Comparison of ENCODE assay signal across 8 cellular contexts in the genomic region with DNA sequence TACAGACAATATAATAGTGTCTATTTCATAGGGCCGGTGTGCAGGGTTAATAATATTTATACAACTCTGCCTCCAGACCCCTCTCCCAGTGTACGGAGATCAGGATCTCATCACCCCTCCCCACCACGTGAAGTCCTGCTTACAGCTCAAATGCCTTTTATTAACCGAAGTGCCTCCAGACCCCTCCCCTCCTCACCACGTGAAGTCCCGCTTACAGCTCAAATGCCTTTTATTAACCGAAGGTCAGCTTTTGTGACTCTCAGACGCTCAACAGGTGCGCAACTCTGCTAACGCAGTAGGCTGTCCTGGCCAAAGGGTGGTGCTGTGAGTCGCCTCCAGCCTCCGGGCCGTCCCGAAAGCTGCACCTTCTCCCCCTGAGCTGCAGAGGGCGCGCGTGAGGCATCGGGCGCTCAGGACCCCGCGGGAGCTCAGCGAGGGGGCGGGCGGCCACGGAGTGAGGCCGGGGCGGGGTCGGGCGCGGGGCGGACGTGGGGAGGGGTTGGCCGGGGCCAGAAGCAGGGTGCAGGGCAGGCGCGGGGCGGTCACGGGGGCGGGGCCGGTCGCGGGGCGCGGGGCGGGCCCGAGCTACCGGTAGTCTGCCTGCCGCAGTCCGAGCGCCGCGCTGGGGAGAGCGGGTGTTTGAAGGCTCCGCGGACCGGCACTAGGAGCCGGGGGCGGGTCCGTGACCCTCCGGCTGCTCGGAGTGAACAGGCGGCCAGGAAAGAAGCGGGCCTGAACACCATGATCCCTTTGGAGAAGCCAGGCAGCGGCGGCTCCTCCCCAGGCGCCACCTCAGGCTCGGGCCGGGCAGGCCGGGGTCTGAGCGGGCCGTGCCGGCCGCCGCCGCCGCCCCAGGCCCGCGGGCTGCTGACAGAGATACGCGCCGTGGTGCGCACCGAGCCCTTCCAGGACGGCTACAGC. TPM values are rescaled to one million over a fixed set of nuclear protein-coding genes. Genes with fewer than 3 reads are reported as not detected.
A peak's percentile ranks its signal among the peaks of the same experiment; 100 is the strongest.
DNase-seq lines count a peak whose midpoint lies in the region; TF ChIP-seq lines count a peak whose summit lies in the region.

A gene (plus strand): TSS at position 606 of the 921 bp plus-strand sequence. CDS start 136 bp downstream, at position 742.

- no peaks in the 10 kb centered on the region for H3K9me2 ChIP-seq in neural cell (ENCODE audit: insufficient read depth, low read length)

- peaks cover 15% of the 10 kb centered on the region for H3K4me1 ChIP-seq in stomach smooth muscle (ENCODE audit: control insufficient read depth, insufficient read depth, low read length)

- H3K4me2 ChIP-seq in neural cell (ENCODE audit: low read length): peak within 1 kb of the TSS; percentile 88

- TF ChIP-seq EP300 in neural cell (conservative IDR thresholded peaks at IDR 0.05; ENCODE audit: poor library complexity, severe bottlenecking): no peak

- H3K27me3 ChIP-seq in neural cell (ENCODE audit: insufficient read depth, low read depth, low read length) (no peaks in the 10 kb centered on the region), stomach smooth muscle (ENCODE audit: control insufficient read depth in 1 of 2, insufficient read depth in 2 of 2, low read length in 2 of 2) (no peaks in the 10 kb centered on the region)

- H3K27ac ChIP-seq in neural cell (ENCODE audit: low read length): no peak within 1 kb of the TSS
- peak within 1 kb of the TSS; percentile 66 for H3K27ac ChIP-seq in stomach smooth muscle (ENCODE audit: low read length)

- H3K4me3 ChIP-seq in fibroblast of villous mesenchyme (ENCODE audit: low read depth, low read length) (peak within 1 kb of the TSS; percentile 82), neural cell (ENCODE audit: low read length) (peak within 1 kb of the TSS; percentile 89), stomach smooth muscle (ENCODE audit: low read length in 2 of 2) (peak within 1 kb of the TSS; percentile 90 to 91)

- H3K9me3 ChIP-seq in neural cell (ENCODE audit: low read length) (no peaks in the 10 kb centered on the region), stomach smooth muscle (ENCODE audit: control insufficient read depth in 2 of 2, low read length in 2 of 2) (no peaks in the 10 kb centered on the region)

- TF ChIP-seq RAD21 in neural cell (conservative IDR thresholded peaks at IDR 0.05): peak; percentile 89

- H3F3A ChIP-seq in neural cell (ENCODE audit: insufficient read depth, low read length, poor library complexity, severe bottlenecking): no peaks in the 10 kb centered on the region

- H4K20me1 ChIP-seq in neural cell (ENCODE audit: insufficient read depth): no peaks in the 10 kb centered on the region

- H2AFZ ChIP-seq in neural cell (ENCODE audit: low read depth, low read length): peak within 1 kb of the TSS; percentile 4

- H3K9ac ChIP-seq in neural cell (ENCODE audit: low read length): peak within 1 kb of the TSS; percentile 58
- H3K9ac ChIP-seq in stomach smooth muscle (ENCODE audit: low read length in 2 of 2): peak within 1 kb of the TSS; percentile 79 to 83

- peak; percentile 88 for TF ChIP-seq POLR2A in Raji (IDR thresholded peaks at IDR 0.05; ENCODE audit: insufficient read depth, low read depth, low read length)

- peaks cover 26% of the 10 kb centered on the region for H3K79me2 ChIP-seq in neural cell (replicated peaks; ENCODE audit: insufficient read depth, low read length)

- no peaks in the 10 kb centered on the region for H3K36me3 ChIP-seq in neural cell (ENCODE audit: insufficient read depth, low read length)
- H3K36me3 ChIP-seq in stomach smooth muscle (ENCODE audit: control insufficient read depth in 2 of 2, insufficient read depth in 2 of 2, low read length in 2 of 2): no peaks in the 10 kb centered on the region

- peak; percentile 98 for DNase-seq in ELF-1 (ENCODE audit: low read depth, low spot score)
- DNase-seq in GOT3 (lab: John Stamatoyannopoulos, UW): peak; percentile 92
- DNase-seq in activated effector memory CD4-positive, alpha-beta T cell treated with Interleukin-2 at 50 U/mL for 16 hours: peak; percentile 94
- peak; percentile 92 for DNase-seq in fibroblast of villous mesenchyme (ENCODE audit: low read depth)

- TF ChIP-seq CTCF in LNCAP (IDR thresholded peaks at IDR 0.05): peak; percentile 100
- peak; percentile 97 for TF ChIP-seq CTCF in fibroblast of villous mesenchyme (IDR thresholded peaks at IDR 0.05; ENCODE audit: insufficient read depth, low read depth, low read length)
- TF ChIP-seq CTCF in neural cell (IDR thresholded peaks at IDR 0.05; ENCODE audit: poor library complexity, severe bottlenecking): peak; percentile 97

TF ChIP-seq in neural cell, 6 proteins besides CTCF, POLR2A, EP300 and RAD21:
- TF ChIP-seq MXI1 (conservative IDR thresholded peaks at IDR 0.05; ENCODE audit: poor library complexity, severe bottlenecking) (no peak), SMC3 (conservative IDR thresholded peaks at IDR 0.05; ENCODE audit: poor library complexity) (peak; percentile 90), POLR2AphosphoS5 (IDR thresholded peaks at IDR 0.05) (peak; percentile 49)
- TF ChIP-seq, protein P1, sequence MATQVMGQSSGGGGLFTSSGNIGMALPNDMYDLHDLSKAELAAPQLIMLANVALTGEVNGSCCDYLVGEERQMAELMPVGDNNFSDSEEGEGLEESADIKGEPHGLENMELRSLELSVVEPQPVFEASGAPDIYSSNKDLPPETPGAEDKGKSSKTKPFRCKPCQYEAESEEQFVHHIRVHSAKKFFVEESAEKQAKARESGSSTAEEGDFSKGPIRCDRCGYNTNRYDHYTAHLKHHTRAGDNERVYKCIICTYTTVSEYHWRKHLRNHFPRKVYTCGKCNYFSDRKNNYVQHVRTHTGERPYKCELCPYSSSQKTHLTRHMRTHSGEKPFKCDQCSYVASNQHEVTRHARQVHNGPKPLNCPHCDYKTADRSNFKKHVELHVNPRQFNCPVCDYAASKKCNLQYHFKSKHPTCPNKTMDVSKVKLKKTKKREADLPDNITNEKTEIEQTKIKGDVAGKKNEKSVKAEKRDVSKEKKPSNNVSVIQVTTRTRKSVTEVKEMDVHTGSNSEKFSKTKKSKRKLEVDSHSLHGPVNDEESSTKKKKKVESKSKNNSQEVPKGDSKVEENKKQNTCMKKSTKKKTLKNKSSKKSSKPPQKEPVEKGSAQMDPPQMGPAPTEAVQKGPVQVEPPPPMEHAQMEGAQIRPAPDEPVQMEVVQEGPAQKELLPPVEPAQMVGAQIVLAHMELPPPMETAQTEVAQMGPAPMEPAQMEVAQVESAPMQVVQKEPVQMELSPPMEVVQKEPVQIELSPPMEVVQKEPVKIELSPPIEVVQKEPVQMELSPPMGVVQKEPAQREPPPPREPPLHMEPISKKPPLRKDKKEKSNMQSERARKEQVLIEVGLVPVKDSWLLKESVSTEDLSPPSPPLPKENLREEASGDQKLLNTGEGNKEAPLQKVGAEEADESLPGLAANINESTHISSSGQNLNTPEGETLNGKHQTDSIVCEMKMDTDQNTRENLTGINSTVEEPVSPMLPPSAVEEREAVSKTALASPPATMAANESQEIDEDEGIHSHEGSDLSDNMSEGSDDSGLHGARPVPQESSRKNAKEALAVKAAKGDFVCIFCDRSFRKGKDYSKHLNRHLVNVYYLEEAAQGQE (IDR thresholded peaks at IDR 0.05; ENCODE audit: borderline replicate concordance): no peak

RNA-seq across cellular contexts. Expression of the gene that starts here (rescaled TPM):
- total RNA-seq in fibroblast of villous mesenchyme: 50.6 and 91.1 TPM in 2 replicates
- 6.9 and 7.9 TPM in 2 replicates for polyA plus RNA-seq in neural cell
- 8.8 and 10.1 TPM in 2 replicates for polyA minus RNA-seq in neural cell
